Comparison of ENCODE assay signal across 8 cellular contexts in genomic region chr21:41777934-41778815, GRCh38. TPM values are rescaled to one million over a fixed set of nuclear protein-coding genes. Genes with fewer than 3 reads are reported as not detected.
A peak's percentile ranks its signal among the peaks of the same experiment; 100 is the strongest.
DNase-seq lines count a peak whose midpoint lies in the region; ATAC-seq lines count a peak whose summit lies in the region.

No MANE protein-coding gene starts in this region.

- peaks cover 2% of the 10 kb centered on the region for H3K9me3 ChIP-seq in T-helper 17 cell (ENCODE audit: control insufficient read depth, low read length, poor library complexity, severe bottlenecking)

- intact Hi-C loops in left ventricle myocardium superior (cut with micrococcal nuclease): loop anchor here (5.0 kb wide), 1 partner anchor 166 kb away; no protein-coding TSS in a partner anchor

- H3K4me3 Mint-ChIP-seq in stimulated activated naive CD8-positive, alpha-beta T cell treated with anti-CD3 and anti-CD28 coated beads, Interleukin-15, amount 100 ng/mL, for 72 hours: no peak overlapping the region
- H3K4me3 Mint-ChIP-seq in T-helper 17 cell: no peak overlapping the region

- peak; percentile 54 for DNase-seq in stimulated activated naive CD8-positive, alpha-beta T cell treated with anti-CD3 and anti-CD28 coated beads, Interleukin-15, Interleukin-2, amounts not matched to agents 100 U/mL and 50 U/mL, for 24 hours
- DNase-seq in stimulated activated naive CD8-positive, alpha-beta T cell treated with anti-CD3 and anti-CD28 coated beads, Interleukin-15, amount 100 ng/mL, for 72 hours: no peak
- DNase-seq in NCI-H1105 (lab: John Stamatoyannopoulos, UW) (peak; percentile 60), amygdala (lab: John Stamatoyannopoulos, UW) (peak in 51 of 56 donors; percentile 7 to 82 (median 50)), left ventricle myocardium superior (peak; percentile 90), pulmonary artery endothelial cell (ENCODE audit: low read depth, low spot score) (peak; percentile 35), T-helper 17 cell (no peak)

- H3K9me3 Mint-ChIP-seq in stimulated activated naive CD8-positive, alpha-beta T cell treated with anti-CD3 and anti-CD28 coated beads, Interleukin-15, amount 100 ng/mL, for 72 hours: no peaks in the 10 kb centered on the region

- H3K36me3 Mint-ChIP-seq in T-helper 17 cell (ENCODE audit: low read depth): peaks cover 7% of the 10 kb centered on the region

- H3K27ac Mint-ChIP-seq in stimulated activated naive CD8-positive, alpha-beta T cell treated with anti-CD3 and anti-CD28 coated beads, Interleukin-15, amount 100 ng/mL, for 72 hours: no peak overlapping the region
- H3K27ac Mint-ChIP-seq in T-helper 17 cell: no peak overlapping the region

- H3K27me3 Mint-ChIP-seq in stimulated activated naive CD8-positive, alpha-beta T cell treated with anti-CD3 and anti-CD28 coated beads, Interleukin-15, amount 100 ng/mL, for 72 hours: peaks cover 80% of the 10 kb centered on the region
- H3K27me3 Mint-ChIP-seq in T-helper 17 cell: peaks cover 61% of the 10 kb centered on the region

- peaks cover 6% of the 10 kb centered on the region for H3K4me1 Mint-ChIP-seq in stimulated activated naive CD8-positive, alpha-beta T cell treated with anti-CD3 and anti-CD28 coated beads, Interleukin-15, amount 100 ng/mL, for 72 hours
- H3K4me1 Mint-ChIP-seq in T-helper 17 cell: peaks cover 7% of the 10 kb centered on the region

- ATAC-seq in stimulated activated naive CD8-positive, alpha-beta T cell treated with anti-CD3 and anti-CD28 coated beads, Interleukin-15, Interleukin-2, amounts not matched to agents 100 U/mL and 50 U/mL, for 24 hours: no peak
- ATAC-seq in stimulated activated naive CD8-positive, alpha-beta T cell treated with anti-CD3 and anti-CD28 coated beads, Interleukin-15, amount 100 ng/mL, for 72 hours: no peak
- peak; percentile 97 for ATAC-seq in left ventricle myocardium superior
- ATAC-seq in GM21360 (IDR thresholded peaks at IDR 0.05; ENCODE audit: unreplicated experiment): no peak
- no peak for ATAC-seq in T-helper 17 cell

RNA-seq across cellular contexts. Expression of gene RIPK4, which starts 11.3 kb away (rescaled TPM):
- total RNA-seq in left ventricle myocardium superior (0.17 TPM), pulmonary artery endothelial cell (0.04 TPM in 1 of 2 replicates, not detected in the other), T-helper 17 cell (under 1 TPM; 0.37 to 0.50 TPM)

Comparison
In these comparisons a context has a peak if more than half of its experiments do, and no peak if none do; other contexts are left out.
1. DNase-seq: peak in stimulated activated naive CD8-positive, alpha-beta T cell treated with anti-CD3 and anti-CD28 coated beads, Interleukin-15, Interleukin-2, amounts not matched to agents 100 U/mL and 50 U/mL, for 24 hours (single experiment), NCI-H1105 (single experiment), amygdala (51 of 56), left ventricle myocardium superior (single experiment) and pulmonary artery endothelial cell (single experiment); none in stimulated activated naive CD8-positive, alpha-beta T cell treated with anti-CD3 and anti-CD28 coated beads, Interleukin-15, amount 100 ng/mL, for 72 hours (0 of 2) and T-helper 17 cell (0 of 3).